In genomic region chr4:24753519-24753918, GRCh38 we compare ENCODE assay signal across 11 cellular contexts. TPM values are rescaled to one million over a fixed set of nuclear protein-coding genes. Genes with fewer than 3 reads are reported as not detected.
A peak's percentile ranks its signal among the peaks of the same experiment; 100 is the strongest.
DNase-seq lines count a peak whose midpoint lies in the region; ATAC-seq, FAIRE-seq and TF ChIP-seq lines count a peak whose summit lies in the region.
"Had no signal": no experiment of that assay in that cellular context is flagged by ENCODE, and none has a peak within 500 bp of the region (broad histone marks: within the 10 kb centered on the region; RNA-seq: fewer than 3 reads in every experiment).

No MANE protein-coding gene starts in this region.

- intact Hi-C loops in kidney (cut with DNase I), result no loop called here

- H3K4me3 ChIP-seq in RWPE2 (ENCODE audit: severe bottlenecking) (no peak overlapping the region), smooth muscle cell (no peak overlapping the region), kidney (ENCODE audit: low read length in 2 of 2) (no peak overlapping the region)

- no peaks in the 10 kb centered on the region for H3K27me3 ChIP-seq in RWPE2 (ENCODE audit: insufficient read depth, poor library complexity, severe bottlenecking)
- no peaks in the 10 kb centered on the region for H3K27me3 ChIP-seq in smooth muscle cell (ENCODE audit: low read depth)
- H3K27me3 ChIP-seq: neutrophil had no signal

- ATAC-seq in HG03095 (IDR thresholded peaks at IDR 0.05; ENCODE audit: unreplicated experiment), result peak; percentile 74
- ATAC-seq in RWPE2 (ENCODE audit: low read depth), result peak; percentile 96

- DNase-seq in NOMO-1 treated with DMSO at 0.1 percent for 48 hours (lab: John Stamatoyannopoulos, UW; ENCODE audit: unreplicated experiment), result peak; percentile 20
- no peak for DNase-seq in NOMO-1 treated with dmso at 0.1 percent for 144 hours (lab: John Stamatoyannopoulos, UW; ENCODE audit: unreplicated experiment)
- peak; percentile 78 for DNase-seq in RWPE2 (ENCODE audit: low spot score)
- DNase-seq in smooth muscle cell (lab: John Stamatoyannopoulos, UW; ENCODE audit: unreplicated experiment), result no peak
- no peak for DNase-seq in kidney
- no peak for DNase-seq in activated naive CD4-positive, alpha-beta T cell treated with anti-CD3 and anti-CD28 coated beads, Interleukin-2, amount 50 U/mL, for 16 hours
- no peak for DNase-seq in activated naive CD8-positive, alpha-beta T cell treated with anti-CD3 and anti-CD28 coated beads for 36 hours
- DNase-seq: WERI-Rb-1 had no signal

- H3K4me3 Mint-ChIP-seq in activated naive CD8-positive, alpha-beta T cell treated with anti-CD3 and anti-CD28 coated beads for 36 hours, result no peak overlapping the region

- H3K36me3 Mint-ChIP-seq in activated naive CD8-positive, alpha-beta T cell treated with anti-CD3 and anti-CD28 coated beads for 36 hours, result peaks cover 3% of the 10 kb centered on the region

- H3K36me3 ChIP-seq in RWPE2 (ENCODE audit: low read depth), result no peaks in the 10 kb centered on the region
- H3K36me3 ChIP-seq in smooth muscle cell (ENCODE audit: low read depth), result peaks cover 7% of the 10 kb centered on the region
- H3K36me3 ChIP-seq in kidney (ENCODE audit: control insufficient read depth in 1 of 2, insufficient read depth in 2 of 2, low read length in 2 of 2), result no peaks in the 10 kb centered on the region
- H3K36me3 ChIP-seq: neutrophil, WERI-Rb-1 had no signal

- no peaks in the 10 kb centered on the region for H3F3A ChIP-seq in smooth muscle cell (ENCODE audit: low read depth)

- H3K4me2 ChIP-seq in smooth muscle cell, result no peak overlapping the region

- peaks cover 4% of the 10 kb centered on the region for H3K9me3 ChIP-seq in RWPE2 (ENCODE audit: severe bottlenecking)
- peaks cover 10% of the 10 kb centered on the region for H3K9me3 ChIP-seq in smooth muscle cell (replicated peaks; ENCODE audit: low read depth)
- H3K9me3 ChIP-seq in kidney (ENCODE audit: control insufficient read depth in 1 of 2, low read length in 2 of 2), result peaks cover 0 to 9% of the 10 kb centered on the region in 2 donors
- H3K9me3 ChIP-seq: neutrophil had no signal

- H3K9me3 Mint-ChIP-seq in activated naive CD8-positive, alpha-beta T cell treated with anti-CD3 and anti-CD28 coated beads for 36 hours, result peaks cover 23% of the 10 kb centered on the region

- no peak for FAIRE-seq in kidney (lab: Jason Lieb, UNC)
- FAIRE-seq: A204.1 had no signal

- no peak for TF ChIP-seq CTCF in RWPE2 (IDR thresholded peaks at IDR 0.05; ENCODE audit: poor library complexity, severe bottlenecking)
- TF ChIP-seq CTCF in smooth muscle cell (IDR thresholded peaks at IDR 0.05; ENCODE audit: borderline replicate concordance, insufficient read depth, poor library complexity, severe bottlenecking), result no peak
- no peak for TF ChIP-seq CTCF in kidney (IDR thresholded peaks at IDR 0.05; ENCODE audit: borderline replicate concordance, extremely low read depth, insufficient read depth)

- H3K4me1 Mint-ChIP-seq in activated naive CD8-positive, alpha-beta T cell treated with anti-CD3 and anti-CD28 coated beads for 36 hours, result no peaks in the 10 kb centered on the region

- WGBS in smooth muscle cell (ENCODE audit: low lambda C conversion rate), result 30% methylated on average over 1 of the region's 1 CpG

- H3K9ac ChIP-seq in smooth muscle cell (ENCODE audit: low read depth) (no peak overlapping the region), kidney (ENCODE audit: low read length in 2 of 2) (no peak overlapping the region)

- no peaks in the 10 kb centered on the region for H3K27me3 Mint-ChIP-seq in activated naive CD8-positive, alpha-beta T cell treated with anti-CD3 and anti-CD28 coated beads for 36 hours

- H2AFZ ChIP-seq in smooth muscle cell (ENCODE audit: low read depth), result no peak overlapping the region

- H3K27ac ChIP-seq in RWPE2 (ENCODE audit: poor library complexity, severe bottlenecking) (peak overlapping the region; percentile 56), smooth muscle cell (ENCODE audit: low read depth) (peak overlapping the region; percentile 57), kidney (ENCODE audit: low read depth in 2 of 2, low read length in 2 of 2) (no peak overlapping the region)
- H3K27ac ChIP-seq: neutrophil, WERI-Rb-1 had no signal

- no peaks in the 10 kb centered on the region for H3K79me2 ChIP-seq in smooth muscle cell (ENCODE audit: low read depth)

- H3K27ac Mint-ChIP-seq in activated naive CD8-positive, alpha-beta T cell treated with anti-CD3 and anti-CD28 coated beads for 36 hours, result no peak overlapping the region

- H3K4me1 ChIP-seq in RWPE2 (ENCODE audit: insufficient read depth, poor library complexity, severe bottlenecking) (peaks cover 8% of the 10 kb centered on the region), smooth muscle cell (ENCODE audit: low read depth) (no peaks in the 10 kb centered on the region), kidney (ENCODE audit: control insufficient read depth in 1 of 2, insufficient read depth in 1 of 2, low read depth in 1 of 2, low read length in 2 of 2) (no peaks in the 10 kb centered on the region)

- no peaks in the 10 kb centered on the region for H4K20me1 ChIP-seq in smooth muscle cell (ENCODE audit: low read depth)

RNA-seq across cellular contexts. Expression of gene SOD3, which starts 41.9 kb away (rescaled TPM):
- total RNA-seq in smooth muscle cell (24.4 and 29.8 TPM in 2 replicates), kidney (193 TPM)
- polyA plus RNA-seq in smooth muscle cell (60.9 and 71.9 TPM in 2 replicates), kidney (ENCODE audit: insufficient read depth, low read depth, low replicate concordance) (111 TPM)
- not detected for total RNA-seq in activated naive CD8-positive, alpha-beta T cell treated with anti-CD3 and anti-CD28 coated beads for 36 hours

Comparison
In these comparisons a context has a peak if more than half of its experiments do, and no peak if none do; other contexts are left out.
1. DNase-seq: peak in NOMO-1 treated with DMSO at 0.1 percent for 48 hours (single experiment) and RWPE2 (single experiment); none in NOMO-1 treated with dmso at 0.1 percent for 144 hours (single experiment), smooth muscle cell (single experiment), kidney (single experiment), activated naive CD4-positive, alpha-beta T cell treated with anti-CD3 and anti-CD28 coated beads, Interleukin-2, amount 50 U/mL, for 16 hours (single experiment) and activated naive CD8-positive, alpha-beta T cell treated with anti-CD3 and anti-CD28 coated beads for 36 hours (single experiment).
2. H3K27ac ChIP-seq: peak in RWPE2 (single experiment) and smooth muscle cell (single experiment); none in kidney (0 of 2).
3. RNA of gene SOD3, which starts 41.9 kb away (total RNA-seq): 193 TPM in kidney (single experiment) and 24.4 to 29.8 TPM in smooth muscle cell; not detected in activated naive CD8-positive, alpha-beta T cell treated with anti-CD3 and anti-CD28 coated beads for 36 hours; every median in the first group is over 10 times any median in the second.